In genomic region chr6:17621003-17621402, GRCh38 we compare ENCODE assay signal across 13 cellular contexts. TPM values are rescaled to one million over a fixed set of nuclear protein-coding genes. Genes with fewer than 3 reads are reported as not detected.
DNase-seq lines count a peak whose midpoint lies in the region; ATAC-seq and TF ChIP-seq lines count a peak whose summit lies in the region.
"Had no signal": no experiment of that assay in that cellular context is flagged by ENCODE, and none has a peak within 500 bp of the region (broad histone marks: within the 10 kb centered on the region; RNA-seq: fewer than 3 reads in every experiment).

No MANE protein-coding gene starts in this region.

- no peaks in the 10 kb centered on the region for H3K27me3 ChIP-seq in ascending aorta
- H3K27me3 ChIP-seq in effector memory CD4-positive, alpha-beta T cell (replicated peaks; ENCODE audit: control insufficient read depth, insufficient read depth, low read length, poor library complexity, severe bottlenecking), result no peaks in the 10 kb centered on the region
- H3K27me3 ChIP-seq: gastroesophageal sphincter, Peyer's patch, right lobe of liver had no signal

- intact Hi-C loops in ascending aorta (cut with DNase I), result no loop called here

- no peak for DNase-seq in ascending aorta (ENCODE audit: low spot score in 2 of 2)
- no peak for DNase-seq in effector memory CD4-positive, alpha-beta T cell
- DNase-seq: cerebellar nuclear complex, NCI-H1092, Peyer's patch, right lobe of liver had no signal

- H3K4me1 ChIP-seq in ascending aorta, result no peaks in the 10 kb centered on the region
- H3K4me1 ChIP-seq in effector memory CD4-positive, alpha-beta T cell (ENCODE audit: control insufficient read depth, insufficient read depth, low read length, poor library complexity, severe bottlenecking), result no peaks in the 10 kb centered on the region

- ATAC-seq in GM18907 (IDR thresholded peaks at IDR 0.05; ENCODE audit: unreplicated experiment) (peak; percentile 78), GM21526 (IDR thresholded peaks at IDR 0.05; ENCODE audit: low FRiP score, unreplicated experiment) (peak; percentile 65), HG03159 (IDR thresholded peaks at IDR 0.05; ENCODE audit: unreplicated experiment) (peak; percentile 79), GM19467 (IDR thresholded peaks at IDR 0.05; ENCODE audit: unreplicated experiment) (no peak)
- ATAC-seq: gastroesophageal sphincter, right lobe of liver had no signal

- peaks cover 10 to 54% of the 10 kb centered on the region in 2 donors for H3K36me3 ChIP-seq in ascending aorta
- H3K36me3 ChIP-seq in effector memory CD4-positive, alpha-beta T cell (ENCODE audit: control insufficient read depth, insufficient read depth, low read length), result peaks cover 55% of the 10 kb centered on the region

- H3K4me3 ChIP-seq in ascending aorta, result no peak overlapping the region
- H3K4me3 ChIP-seq in effector memory CD4-positive, alpha-beta T cell (ENCODE audit: insufficient read depth, low read depth, low read length, poor library complexity, severe bottlenecking), result no peak overlapping the region
- H3K4me3 ChIP-seq: gastroesophageal sphincter, lung, Peyer's patch, right lobe of liver had no signal

- TF ChIP-seq CTCF in ascending aorta (IDR thresholded peaks at IDR 0.05), result no peak

- no peaks in the 10 kb centered on the region for H3K9me3 ChIP-seq in ascending aorta
- no peaks in the 10 kb centered on the region for H3K9me3 ChIP-seq in effector memory CD4-positive, alpha-beta T cell (ENCODE audit: control insufficient read depth, low read length)
- H3K9me3 ChIP-seq: gastroesophageal sphincter, Peyer's patch, right lobe of liver had no signal

- H3K27ac ChIP-seq in cingulate gyrus (ENCODE audit: low read depth, low read length) (peak overlapping the region; percentile 52), ascending aorta (no peak overlapping the region)
- no peak overlapping the region for H3K27ac ChIP-seq in effector memory CD4-positive, alpha-beta T cell (ENCODE audit: insufficient read depth, low read length, poor library complexity, severe bottlenecking)
- H3K27ac ChIP-seq: gastroesophageal sphincter, Peyer's patch, right lobe of liver had no signal

RNA-seq across cellular contexts. Expression of gene FAM8A1, which starts 20.9 kb away (rescaled TPM):
- total RNA-seq in ascending aorta, result 31.5 TPM
